Comparison of ENCODE assay signal across 8 cellular contexts in the genomic region with DNA sequence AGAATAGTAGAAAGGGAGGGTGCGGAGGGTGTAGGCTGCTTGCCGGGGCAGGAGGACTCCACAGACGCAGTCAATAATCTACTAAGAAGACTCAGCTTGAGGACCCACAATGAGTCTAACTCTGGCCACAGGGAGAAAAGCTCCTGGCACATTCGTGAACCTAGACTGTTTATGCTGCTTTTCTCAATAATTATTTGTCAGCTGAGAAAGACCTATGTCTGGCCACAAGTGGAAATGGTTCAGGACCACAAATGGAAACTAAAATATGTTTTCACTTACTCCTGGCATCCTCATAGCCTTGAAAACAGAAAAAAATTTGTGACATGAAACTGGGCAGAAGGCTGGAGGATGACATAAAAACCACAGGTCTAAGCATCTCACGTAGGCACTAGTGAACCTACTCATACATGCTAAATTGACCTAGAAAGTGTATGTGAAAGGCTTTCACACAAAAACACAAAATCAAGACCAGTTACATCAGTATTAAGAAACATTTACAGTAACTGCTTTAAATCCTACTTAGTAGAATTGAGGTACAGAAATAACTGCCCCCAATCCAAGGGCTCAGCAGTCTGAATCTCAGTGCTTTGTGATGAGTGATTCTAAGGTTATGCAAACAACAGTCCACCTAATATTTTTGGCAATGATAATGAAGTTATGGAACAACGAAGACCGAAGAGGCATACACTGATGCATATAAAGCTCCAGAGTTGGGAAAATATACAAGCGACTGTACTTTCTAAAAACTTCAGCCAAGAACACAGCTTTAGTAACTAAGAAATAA.
DNase-seq lines count a peak whose midpoint lies in the region; ATAC-seq, FAIRE-seq and TF ChIP-seq lines count a peak whose summit lies in the region.

No MANE protein-coding gene starts in this region.

- H3K9ac ChIP-seq in SK-N-SH = no peak overlapping the region; the same call in 1 of the 2 replicates

- TF ChIP-seq EP300 in SK-N-SH (IDR thresholded peaks at IDR 0.05; ENCODE audit: borderline replicate concordance in 1 of 2, low read depth in 1 of 2, low read length in 1 of 2) = peak in 1 of 2 experiments; percentile 26; a peak in 2 of 4 replicates

- no peak overlapping the region for H3K4me3 ChIP-seq in SK-N-SH (ENCODE audit: low read depth in 2 of 2, low read length in 1 of 2)

- DNase-seq in GM12891 (ENCODE audit: insufficient read length, low spot score) (no peak), SK-N-SH (no peak), dermis blood vessel endothelial cell (no peak), Ammon's horn (ENCODE audit: low spot score) (no peak), ecto neural progenitor cell (ENCODE audit: low spot score) (no peak), NCI-H446 (lab: John Stamatoyannopoulos, UW) (no peak)

- WGBS in SK-N-SH (ENCODE audit: low lambda C conversion rate) = 65% methylated on average over 8 of the region's 8 CpGs

- H3K9me2 ChIP-seq in SK-N-SH = no peaks in the 10 kb centered on the region

- no peak overlapping the region for H2AFZ ChIP-seq in SK-N-SH (ENCODE audit: low read depth)

- H3K27ac ChIP-seq in SK-N-SH (ENCODE audit: low read depth in 2 of 2, low read length in 1 of 2) = peak overlapping the region; percentile 55 to 77

- CTCF ChIA-PET in SK-N-SH (lab: Yijun Ruan, JAX) = interaction anchor here (0.5 to 0.7 kb wide), 3 partner anchors 11 to 285 kb away, joined by 3 to 4 read pairs (median 3); no protein-coding TSS in a partner anchor

- peak; percentile 72 for ATAC-seq in GM21786 (IDR thresholded peaks at IDR 0.05; ENCODE audit: unreplicated experiment)

- no peak for TF ChIP-seq RAD21 in SK-N-SH (IDR thresholded peaks at IDR 0.05; ENCODE audit: low read length)

- peaks cover 32 to 52% of the 10 kb centered on the region in 2 experiments for H3K4me1 ChIP-seq in SK-N-SH (ENCODE audit: control insufficient read depth in 1 of 2, insufficient read depth in 2 of 2, low read depth in 1 of 2, low read length in 1 of 2)

- peak overlapping the region; percentile 48; the same call in 1 of the 2 replicates for H3K4me2 ChIP-seq in SK-N-SH

- H4K20me1 ChIP-seq in SK-N-SH (ENCODE audit: insufficient read depth) = no peaks in the 10 kb centered on the region

- peaks cover 19% of the 10 kb centered on the region for H3F3A ChIP-seq in SK-N-SH (replicated peaks; ENCODE audit: insufficient read depth)

- FAIRE-seq in GM12891 (lab: Jason Lieb, UNC) (peak; percentile 85), islet of Langerhans (lab: Jason Lieb, UNC) (peak; percentile 65)

- no peak for TF ChIP-seq CTCF in SK-N-SH (IDR thresholded peaks at IDR 0.05)

- H3K36me3 ChIP-seq in SK-N-SH (replicated peaks in 1 of 2; ENCODE audit: control insufficient read depth in 1 of 2, insufficient read depth in 2 of 2, low read length in 1 of 2) = no peaks in the 10 kb centered on the region

- TF ChIP-seq POLR2A in GM12891 (IDR thresholded peaks at IDR 0.05; ENCODE audit: low read depth, low read length) = no peak

- H3K27me3 ChIP-seq in SK-N-SH (ENCODE audit: insufficient read depth) = no peaks in the 10 kb centered on the region

- peaks cover 12% of the 10 kb centered on the region; the same call in 1 of the 2 replicates for H3K79me2 ChIP-seq in SK-N-SH (ENCODE audit: insufficient read depth)

- H3K9me3 ChIP-seq in SK-N-SH = no peaks in the 10 kb centered on the region

- POLR2A ChIA-PET in SK-N-SH (lab: Yijun Ruan, JAX) = interaction anchor here (0.8 kb wide), 1 partner anchor 11 kb away, joined by 4 read pairs; no protein-coding TSS in a partner anchor

TF ChIP-seq in GM12891, 5 proteins besides CTCF, POLR2A, EP300 and RAD21:
- TF ChIP-seq PAX5 (IDR thresholded peaks at IDR 0.05; ENCODE audit: insufficient read depth, low read length, severe bottlenecking) (no peak), SPI1 (IDR thresholded peaks at IDR 0.05; ENCODE audit: low read depth, low read length) (no peak)

TF ChIP-seq in SK-N-SH, 30 proteins besides CTCF, POLR2A, EP300 and RAD21:
- TF ChIP-seq, protein P1, sequence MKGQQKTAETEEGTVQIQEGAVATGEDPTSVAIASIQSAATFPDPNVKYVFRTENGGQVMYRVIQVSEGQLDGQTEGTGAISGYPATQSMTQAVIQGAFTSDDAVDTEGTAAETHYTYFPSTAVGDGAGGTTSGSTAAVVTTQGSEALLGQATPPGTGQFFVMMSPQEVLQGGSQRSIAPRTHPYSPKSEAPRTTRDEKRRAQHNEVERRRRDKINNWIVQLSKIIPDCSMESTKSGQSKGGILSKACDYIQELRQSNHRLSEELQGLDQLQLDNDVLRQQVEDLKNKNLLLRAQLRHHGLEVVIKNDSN (IDR thresholded peaks at IDR 0.05; ENCODE audit: borderline replicate concordance, low read depth) = no peak
- TF ChIP-seq POLR2AphosphoS5 (IDR thresholded peaks at IDR 0.05; ENCODE audit: low read depth, low read length) (peak; percentile 22; the same call in 1 of the 2 replicates), TCF12 (IDR thresholded peaks at IDR 0.05) (peak; percentile 80), PBX3 (IDR thresholded peaks at IDR 0.05) (peak; percentile 34; the same call in 1 of the 2 replicates), TAF1 (IDR thresholded peaks at IDR 0.05; ENCODE audit: borderline replicate concordance, low read depth, low read length) (no peak), RXRA (IDR thresholded peaks at IDR 0.05; ENCODE audit: borderline replicate concordance, low read depth) (no peak), NFIC (IDR thresholded peaks at IDR 0.05; ENCODE audit: borderline replicate concordance) (peak; percentile 18; the same call in 1 of the 2 replicates)
TF ChIP-seq in SK-N-SH: peak in this region for 4.
